In the genomic region with DNA sequence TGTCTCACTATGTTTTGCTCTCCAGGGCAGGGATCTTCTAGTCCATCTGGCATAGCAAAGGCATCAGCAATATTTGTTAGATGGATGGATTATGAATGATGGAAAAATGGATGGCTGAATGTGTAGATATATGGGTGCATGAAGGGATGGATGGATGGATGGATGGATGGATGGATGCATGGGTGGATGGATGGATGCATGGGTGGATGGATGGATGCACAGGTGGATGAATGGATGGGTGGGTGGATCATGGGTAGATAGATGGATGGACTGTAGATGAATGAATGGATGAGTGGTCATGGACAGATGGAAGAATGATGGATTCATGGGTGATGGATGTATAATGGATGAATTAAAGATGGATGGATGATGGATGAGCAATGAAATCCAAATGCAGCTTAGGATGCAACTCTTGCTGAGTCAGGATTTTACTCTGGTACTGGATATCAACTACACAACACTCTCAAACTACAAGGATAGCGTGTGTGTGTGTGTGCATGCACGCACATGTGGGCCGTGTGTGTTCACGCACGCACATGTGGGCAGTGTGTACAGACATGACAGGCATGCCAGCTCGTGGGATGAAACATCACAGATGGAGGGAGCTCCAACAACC, we compare ENCODE assay signal across 23 cellular contexts. TPM values are rescaled to one million over a fixed set of nuclear protein-coding genes. Genes with fewer than 3 reads are reported as not detected.
DNase-seq lines count a peak whose midpoint lies in the region; ATAC-seq, FAIRE-seq and TF ChIP-seq lines count a peak whose summit lies in the region.
"Had no signal": no experiment of that assay in that cellular context is flagged by ENCODE, and none has a peak within 500 bp of the region (broad histone marks: within the 10 kb centered on the region; RNA-seq: fewer than 3 reads in every experiment).

No MANE protein-coding gene starts in this region.

- POLR2A ChIA-PET in A549 (lab: Yijun Ruan, JAX), result no interaction called here
- POLR2A ChIA-PET in IMR-90 (lab: Charles Lee; ENCODE audit: unreplicated experiment), result no interaction called here

- H4K20me1 ChIP-seq in H9 (ENCODE audit: control insufficient read depth, insufficient read depth, insufficient read length) (peaks cover 3% of the 10 kb centered on the region), IMR-90 (ENCODE audit: insufficient read depth, low read length) (no peaks in the 10 kb centered on the region)
- H4K20me1 ChIP-seq: BLaER1 treated with 17β-estradiol and CSF1 and Interleukin-3, amounts not matched to agents 10 nM and 100 nM had no signal

- no peak for TF ChIP-seq RAD21 in A549 (conservative IDR thresholded peaks at IDR 0.05 in 1 of 2, IDR thresholded peaks at IDR 0.05 in 1 of 2)
- TF ChIP-seq RAD21 in IMR-90 (IDR thresholded peaks at IDR 0.05; ENCODE audit: low read length), result no peak

- 27% methylated on average over 6 of the region's 6 CpGs for WGBS in A549 (ENCODE audit: missing lambda C conversion rate)
- no CpG with 5 or more reads among the region's 6 CpGs for WGBS in H9 (ENCODE audit: extremely low coverage, insufficient read length, low lambda C conversion rate)
- 64% methylated on average over 5 of the region's 6 CpGs; no CpG with 5 or more reads in 1 of the 2 experiments for WGBS in IMR-90 (ENCODE audit: extremely low coverage in 2 of 2, insufficient read length in 1 of 2), 2 experiments
- WGBS in body of pancreas, 2 donors, result 69 to 72% methylated on average over 6 of the region's 6 CpGs

- H2AK5ac ChIP-seq in H9 (ENCODE audit: insufficient read length, low read length) (no peak overlapping the region), IMR-90 (ENCODE audit: low read depth, low read length) (no peak overlapping the region)

- no peak overlapping the region for H3T11ph ChIP-seq in H9 (ENCODE audit: low read length)

- H3K4me1 ChIP-seq in A549, result no peaks in the 10 kb centered on the region
- no peaks in the 10 kb centered on the region for H3K4me1 ChIP-seq in H9 (ENCODE audit: insufficient read depth, low read length)
- H3K4me1 ChIP-seq in IMR-90 (ENCODE audit: control insufficient read depth, insufficient read depth, low read length), result no peaks in the 10 kb centered on the region
- no peaks in the 10 kb centered on the region for H3K4me1 ChIP-seq in body of pancreas
- H3K4me1 ChIP-seq in tibial artery, result no peaks in the 10 kb centered on the region
- H3K4me1 ChIP-seq: Caco-2 had no signal

- H4K91ac ChIP-seq in H9 (ENCODE audit: insufficient read length, low read depth, low read length), result no peak overlapping the region
- no peak overlapping the region for H4K91ac ChIP-seq in IMR-90 (ENCODE audit: insufficient read depth, low read depth, low read length)

- no peaks in the 10 kb centered on the region for H3K79me2 ChIP-seq in H9 (ENCODE audit: insufficient read depth, low read length)

- no peak overlapping the region for H2BK5ac ChIP-seq in H9 (ENCODE audit: insufficient read length, low read length)
- no peak overlapping the region for H2BK5ac ChIP-seq in IMR-90 (ENCODE audit: low read depth, low read length, poor library complexity, severe bottlenecking)

- H2BK20ac ChIP-seq in H9 (ENCODE audit: low read depth, low read length, poor library complexity, severe bottlenecking) (no peak overlapping the region), IMR-90 (ENCODE audit: low read depth, low read length) (no peak overlapping the region)

- TF ChIP-seq CTCF in A549 (IDR thresholded peaks at IDR 0.05) (no peak), H9 (conservative IDR thresholded peaks at IDR 0.05) (no peak), IMR-90 (conservative IDR thresholded peaks at IDR 0.05; ENCODE audit: low read depth, low read length) (no peak), endothelial cell (IDR thresholded peaks at IDR 0.05; ENCODE audit: unreplicated experiment) (no peak), body of pancreas (IDR thresholded peaks at IDR 0.05) (no peak), tibial artery (IDR thresholded peaks at IDR 0.05) (no peak)

- dilution Hi-C loops in IMR-90 (cut with HindIII; ENCODE audit: low sequenced_read_pairs, unreplicated experiment), result no loop called here

- TF ChIP-seq POLR2A in A549 (IDR thresholded peaks at IDR 0.05; ENCODE audit: low read length) (no peak), IMR-90 (IDR thresholded peaks at IDR 0.05; ENCODE audit: low read depth, low read length) (no peak), body of pancreas (IDR thresholded peaks at IDR 0.05) (no peak)

- no peaks in the 10 kb centered on the region for H3K79me1 ChIP-seq in H9 (ENCODE audit: insufficient read depth, low read depth, low read length, poor library complexity, severe bottlenecking)
- no peaks in the 10 kb centered on the region for H3K79me1 ChIP-seq in IMR-90 (ENCODE audit: low read depth in 1 of 2, low read length in 2 of 2)

- no peak for ATAC-seq in A549
- ATAC-seq in IMR-90 (ENCODE audit: low read depth), result no peak
- ATAC-seq in body of pancreas, result no peak
- ATAC-seq: CD8-positive, alpha-beta T cell had no signal

- H4K8ac ChIP-seq in H9 (replicated peaks; ENCODE audit: insufficient read length, low read depth, low read length) (peak overlapping the region; percentile 75), IMR-90 (ENCODE audit: low read depth in 2 of 2, low read length in 2 of 2) (no peak overlapping the region)

- H2AK9ac ChIP-seq in IMR-90 (replicated peaks; ENCODE audit: low read depth, low read length, poor library complexity), result no peak overlapping the region

- CTCF ChIA-PET in A549 (lab: Yijun Ruan, JAX), result interaction anchor here (0.8 to 1.3 kb wide), 2 partner anchors 16 to 42 kb away, joined by 3 to 5 read pairs; no protein-coding TSS in a partner anchor
- CTCF ChIA-PET in IMR-90 (lab: Yijun Ruan, JAX), result no interaction called here

- no peak overlapping the region for H3K4me3 Mint-ChIP-seq in H9
- peak overlapping the region; percentile 0 for H3K4me3 Mint-ChIP-seq in endothelial cell (ENCODE audit: unreplicated experiment)
- H3K4me3 Mint-ChIP-seq: B cell; CD4-positive, alpha-beta T cell; CD8-positive, alpha-beta T cell had no signal

- H3K56ac ChIP-seq in H9 (ENCODE audit: insufficient read length, low read depth, low read length) (no peak overlapping the region), IMR-90 (ENCODE audit: extremely low read depth, insufficient read depth, low read length) (no peak overlapping the region)

- H3K9ac ChIP-seq in H9 (ENCODE audit: extremely low read depth, insufficient read length, low read length), result no peak overlapping the region
- no peak overlapping the region for H3K9ac ChIP-seq in IMR-90 (ENCODE audit: low read depth, low read length)
- H3K9ac ChIP-seq: BLaER1 treated with 17β-estradiol and CSF1 and Interleukin-3, amounts not matched to agents 10 nM and 100 nM had no signal

- H3K9me1 ChIP-seq in IMR-90 (ENCODE audit: insufficient read depth, low read length), result no peaks in the 10 kb centered on the region

- H3K9me3 ChIP-seq in A549 (no peaks in the 10 kb centered on the region), H9 (ENCODE audit: control insufficient read depth, low read depth, low read length) (no peaks in the 10 kb centered on the region), IMR-90 (ENCODE audit: control insufficient read depth, insufficient read depth, low read length) (no peaks in the 10 kb centered on the region), body of pancreas (no peaks in the 10 kb centered on the region), tibial artery (no peaks in the 10 kb centered on the region)
- H3K9me3 ChIP-seq: Caco-2 had no signal

- H2BK15ac ChIP-seq in H9 (ENCODE audit: low read depth, low read length) (no peak overlapping the region), IMR-90 (ENCODE audit: low read depth, low read length) (no peak overlapping the region)

- no peak overlapping the region for H2AFZ ChIP-seq in H9 (ENCODE audit: low read length)
- H2AFZ ChIP-seq in IMR-90 (replicated peaks; ENCODE audit: low read length, poor library complexity), result no peak overlapping the region

- FAIRE-seq in A549 (lab: Jason Lieb, UNC), result no peak
- FAIRE-seq: A204.1, D721Med, G401.6, GM19239 had no signal

- no peak overlapping the region for H3K27ac ChIP-seq in A549
- no peak overlapping the region for H3K27ac ChIP-seq in H9 (ENCODE audit: insufficient read length, low read depth, low read length)
- no peak overlapping the region for H3K27ac ChIP-seq in IMR-90 (ENCODE audit: insufficient read depth, low read length)
- H3K27ac ChIP-seq in body of pancreas, result no peak overlapping the region
- no peak overlapping the region for H3K27ac ChIP-seq in tibial artery
- H3K27ac ChIP-seq: BLaER1 treated with 17β-estradiol and CSF1 and Interleukin-3, amounts not matched to agents 10 nM and 100 nM; C4-2B had no signal

- no peaks in the 10 kb centered on the region for H3K23me2 ChIP-seq in H9 (ENCODE audit: insufficient read length, low read depth, low read length, poor library complexity, severe bottlenecking)

- in situ Hi-C loops in IMR-90 (cut with MboI; ENCODE audit: low sequenced_read_pairs), result no loop called here

- H2BK12ac ChIP-seq in H9 (ENCODE audit: insufficient read length, low read depth, low read length), result no peak overlapping the region

- H3K36me3 Mint-ChIP-seq in H9 (ENCODE audit: insufficient read depth in 1 of 3, low read depth in 3 of 3) (no peaks in the 10 kb centered on the region), endothelial cell (ENCODE audit: low read depth, unreplicated experiment) (no peaks in the 10 kb centered on the region)
- H3K36me3 Mint-ChIP-seq: CD8-positive, alpha-beta T cell had no signal

- H3K4me2 ChIP-seq in A549, result no peak overlapping the region
- no peak overlapping the region for H3K4me2 ChIP-seq in H9 (ENCODE audit: insufficient read depth, insufficient read length, low read length)
- no peak overlapping the region for H3K4me2 ChIP-seq in IMR-90 (ENCODE audit: low read depth, low read length)
- H3K4me2 ChIP-seq: BLaER1 treated with 17β-estradiol and CSF1 and Interleukin-3, amounts not matched to agents 10 nM and 100 nM had no signal

- BruUV-seq in IMR-90 (replicated peaks; lab: Mats Ljungman, UMichigan), result no TSS peak

- no peak overlapping the region for H3K18ac ChIP-seq in H9 (ENCODE audit: insufficient read length, low read depth, low read length)
- H3K18ac ChIP-seq in IMR-90 (ENCODE audit: low read depth, low read length), result no peak overlapping the region

- H2BK120ac ChIP-seq in H9 (ENCODE audit: low read depth, low read length, poor library complexity, severe bottlenecking), result no peak overlapping the region
- no peak overlapping the region for H2BK120ac ChIP-seq in IMR-90 (ENCODE audit: low read depth, low read length)

- H3K4me1 Mint-ChIP-seq in H9, result no peaks in the 10 kb centered on the region
- H3K4me1 Mint-ChIP-seq in endothelial cell (ENCODE audit: unreplicated experiment), result no peaks in the 10 kb centered on the region
- H3K4me1 Mint-ChIP-seq: B cell had no signal

- H4K5ac ChIP-seq in H9 (ENCODE audit: insufficient read length, low read depth, low read length), result peak overlapping the region; percentile 36
- H4K5ac ChIP-seq in IMR-90 (ENCODE audit: low read depth, low read length), result no peak overlapping the region

- no peak for TF ChIP-seq EP300 in A549 (IDR thresholded peaks at IDR 0.05)

- H3K23ac ChIP-seq in H9 (ENCODE audit: insufficient read length, low read depth, low read length) (no peak overlapping the region), IMR-90 (ENCODE audit: low read depth, low read length) (no peak overlapping the region)

- H3K9me3 Mint-ChIP-seq in H9, result peaks cover 2 to 6% of the 10 kb centered on the region in 2 experiments; a peak in 2 of 5 replicates
- H3K9me3 Mint-ChIP-seq in endothelial cell (ENCODE audit: unreplicated experiment), result no peaks in the 10 kb centered on the region
- H3K9me3 Mint-ChIP-seq: CD4-positive, alpha-beta T cell; CD8-positive, alpha-beta T cell had no signal

- H3K36me3 ChIP-seq in IMR-90 (ENCODE audit: control insufficient read depth, insufficient read depth, low read length), result no peaks in the 10 kb centered on the region
- H3K36me3 ChIP-seq in body of pancreas (replicated peaks in 1 of 2; ENCODE audit: insufficient read depth in 1 of 2, low read depth in 2 of 2), result no peaks in the 10 kb centered on the region
- H3K36me3 ChIP-seq in tibial artery, result no peaks in the 10 kb centered on the region
- H3K36me3 ChIP-seq: BLaER1 treated with 17β-estradiol and CSF1 and Interleukin-3, amounts not matched to agents 10 nM and 100 nM had no signal

- H3K4ac ChIP-seq in H9 (ENCODE audit: low read depth, low read length) (no peak overlapping the region), IMR-90 (ENCODE audit: low read depth, low read length) (no peak overlapping the region)

- no peak overlapping the region for H3K14ac ChIP-seq in H9 (ENCODE audit: insufficient read depth, low read length)
- no peak overlapping the region for H3K14ac ChIP-seq in IMR-90 (replicated peaks; ENCODE audit: low read depth, low read length)

- H3K27ac Mint-ChIP-seq in H9, result no peak overlapping the region
- H3K27ac Mint-ChIP-seq in endothelial cell (ENCODE audit: unreplicated experiment), result no peak overlapping the region
- H3K27ac Mint-ChIP-seq: B cell; CD4-positive, alpha-beta T cell; CD8-positive, alpha-beta T cell had no signal

- H3K4me3 ChIP-seq in A549, result no peak overlapping the region
- H3K4me3 ChIP-seq in IMR-90 (ENCODE audit: insufficient read depth, low read depth, low read length), result no peak overlapping the region
- H3K4me3 ChIP-seq in body of pancreas, result no peak overlapping the region
- H3K4me3 ChIP-seq in tibial artery, result no peak overlapping the region
- H3K4me3 ChIP-seq: BLaER1 treated with 17β-estradiol and CSF1 and Interleukin-3, amounts not matched to agents 10 nM and 100 nM had no signal

- H3K27me3 ChIP-seq in H9 (ENCODE audit: insufficient read depth, low read length), result no peaks in the 10 kb centered on the region
- peaks cover 5% of the 10 kb centered on the region; the same call in 1 of the 2 replicates for H3K27me3 ChIP-seq in IMR-90 (ENCODE audit: control insufficient read depth, insufficient read depth, low read length)
- no peaks in the 10 kb centered on the region for H3K27me3 ChIP-seq in body of pancreas
- no peaks in the 10 kb centered on the region for H3K27me3 ChIP-seq in tibial artery
- H3K27me3 ChIP-seq: BLaER1 treated with 17β-estradiol and CSF1 and Interleukin-3, amounts not matched to agents 10 nM and 100 nM had no signal

- DNase-seq in A549 (ENCODE audit: low read depth in 1 of 2, low spot score in 1 of 2) (no peak), H9 (no peak), IMR-90 (no peak), endothelial cell (ENCODE audit: low spot score) (no peak), body of pancreas (no peak), tibial artery (no peak), HuH-7 (ENCODE audit: low spot score) (no peak)
- DNase-seq: 8988T; AML-193; Caco-2; Calu3; CD4-positive, alpha-beta T cell; CD8-positive, alpha-beta T cell; DMS79 treated with DMSO at 0.1 percent for 48 hours; GF-D8 had no signal

- intact Hi-C loops in IMR-90 (cut with micrococcal nuclease) (no loop called here), body of pancreas (cut with DNase I) (no loop called here), tibial artery (cut with DNase I; ENCODE audit: low total_unique reads) (no loop called here)

- H3K27me3 Mint-ChIP-seq in H9 (ENCODE audit: low read depth) (peaks cover 25% of the 10 kb centered on the region), endothelial cell (ENCODE audit: unreplicated experiment) (no peaks in the 10 kb centered on the region)

RNA-seq across cellular contexts. Expression of gene GSG1L, which starts 34.0 kb away (rescaled TPM):
- polyA plus RNA-seq in A549 (2011; rRNA removed) (not detected in 2 replicates), A549 (2017; fragmentation: RNase III; extraction: RNeasy Plus Mini Kit Qiagen cat#74134 plus additional on column Dnase treatment) (not detected in 3 replicates), IMR-90 (2012; rRNA removed) (not detected in 2 replicates)
- not detected in 2 replicates for polyA plus RNA-seq in A549 (2012; cell fraction: cytosol; rRNA removed)
- not detected in 2 replicates for polyA plus RNA-seq in A549 (2012; cell fraction: nucleus; rRNA removed)
- not detected in 2 replicates for polyA minus RNA-seq in A549 (2011; rRNA and poly(A)+ RNA removed)
- total RNA-seq in H9 (2021) (0.35 and 0.83 TPM in 2 replicates), IMR-90 (2012; rRNA removed) (not detected in 2 replicates), endothelial cell (ENCODE audit: unreplicated experiment) (0.38 TPM), body of pancreas (not detected)
- polyA plus RNA-seq in IMR-90 (2012; cell fraction: cytosol; rRNA removed), result not detected in 2 replicates
- 0.05 TPM in 1 of 2 replicates, not detected in the other for polyA plus RNA-seq in IMR-90 (2012; cell fraction: nucleus; rRNA removed; ENCODE audit: low replicate concordance)
- total RNA-seq: B cell; Caco-2; Calu3; CD4-positive, alpha-beta T cell; CD8-positive, alpha-beta T cell had no signal
- polyA plus RNA-seq: BJ had no signal
